In genomic region chr4:37999000-37999745, GRCh38 we compare ENCODE assay signal across 18 cellular contexts. TPM values are rescaled to one million over a fixed set of nuclear protein-coding genes. Genes with fewer than 3 reads are reported as not detected.
DNase-seq lines count a peak whose midpoint lies in the region; ATAC-seq and TF ChIP-seq lines count a peak whose summit lies in the region.
"Had no signal": no experiment of that assay in that cellular context is flagged by ENCODE, and none has a peak within 500 bp of the region (broad histone marks: within the 10 kb centered on the region; RNA-seq: fewer than 3 reads in every experiment).

No MANE protein-coding gene starts in this region.

- peaks cover 0 to 4% (median 0%) of the 10 kb centered on the region in 4 donors for H3K36me3 ChIP-seq in liver (ENCODE audit: control insufficient read depth in 4 of 4, insufficient read depth in 3 of 4, low read depth in 1 of 4, low read length in 3 of 4)
- H3K36me3 ChIP-seq: brain microvascular endothelial cell, gastroesophageal sphincter, MG63, WERI-Rb-1 had no signal

- TF ChIP-seq CTCF in liver (IDR thresholded peaks at IDR 0.05; ENCODE audit: low read depth, low read length, missing input control), result no peak
- TF ChIP-seq CTCF in foreskin keratinocyte (conservative IDR thresholded peaks at IDR 0.05), result no peak

- intact Hi-C loops in posterior cingulate gyrus (cut with DNase I), result no loop called here

- H3K9ac ChIP-seq in liver (ENCODE audit: low read depth in 1 of 2, low read length in 2 of 2), result no peak overlapping the region
- H3K9ac ChIP-seq: BLaER1, SK-N-SH had no signal

- peak overlapping the region in 1 of 3 donors; percentile 13 for H3K4me3 ChIP-seq in liver (ENCODE audit: low read depth in 1 of 3, low read length in 3 of 3)
- H3K4me3 ChIP-seq: BLaER1, gastroesophageal sphincter, MG63 had no signal

- DNase-seq in COR-L47 (lab: John Stamatoyannopoulos, UW), result peak; percentile 53
- DNase-seq in NCI-H146 (lab: John Stamatoyannopoulos, UW), result peak; percentile 83
- peak; percentile 23 to 37 for DNase-seq in SHP77 (lab: John Stamatoyannopoulos, UW)
- DNase-seq in foreskin keratinocyte, result no peak
- DNase-seq in posterior cingulate gyrus, result no peak
- DNase-seq: activated T-cell treated with anti-CD3 and anti-CD28 coated beads, Interleukin-2, amount 50 U/mL, for 4 hours; brain microvascular endothelial cell; MG63; naive B cell; SK-N-SH; WERI-Rb-1 had no signal

- H3K27ac ChIP-seq in liver (ENCODE audit: low read depth in 1 of 2, low read length in 2 of 2) (no peak overlapping the region), foreskin keratinocyte (no peak overlapping the region)
- H3K27ac ChIP-seq: BLaER1, brain microvascular endothelial cell, WERI-Rb-1 had no signal

- WGBS in liver, result 51% methylated on average over 12 of the region's 12 CpGs

- H3K27me3 ChIP-seq in liver (ENCODE audit: control insufficient read depth in 4 of 4, insufficient read depth in 4 of 4, low read length in 3 of 4) (no peaks in the 10 kb centered on the region), foreskin keratinocyte (no peaks in the 10 kb centered on the region)
- H3K27me3 ChIP-seq: BLaER1, brain microvascular endothelial cell, gastroesophageal sphincter, MG63 had no signal

- TF ChIP-seq RAD21 in liver (IDR thresholded peaks at IDR 0.05), result no peak

- no peaks in the 10 kb centered on the region for H3K9me3 ChIP-seq in liver (ENCODE audit: control insufficient read depth in 4 of 4, low read length in 3 of 4)
- H3K9me3 ChIP-seq: BLaER1, gastroesophageal sphincter, MG63, SK-N-SH had no signal

- peaks cover 0 to 9% (median 2%) of the 10 kb centered on the region in 4 donors for H3K4me1 ChIP-seq in liver (ENCODE audit: control insufficient read depth in 4 of 4, insufficient read depth in 4 of 4, low read length in 3 of 4)
- peaks cover 9% of the 10 kb centered on the region for H3K4me1 ChIP-seq in foreskin keratinocyte

- ATAC-seq in foreskin keratinocyte (no peak), HG02852 (IDR thresholded peaks at IDR 0.05; ENCODE audit: unreplicated experiment) (no peak), GM18868 (IDR thresholded peaks at IDR 0.05; ENCODE audit: unreplicated experiment) (no peak)
- ATAC-seq: gastroesophageal sphincter, HCT116 had no signal

TF ChIP-seq in liver, 16 proteins besides CTCF, POLR2A, EP300 and RAD21:
- no peak for TF ChIP-seq RXRA (IDR thresholded peaks at IDR 0.05)
- no peak for TF ChIP-seq HNF4A (conservative IDR thresholded peaks at IDR 0.05)
- TF ChIP-seq FOXA2 (IDR thresholded peaks at IDR 0.05), result peak; percentile 48
- TF ChIP-seq JUND (IDR thresholded peaks at IDR 0.05), result no peak
- TF ChIP-seq GABPA (IDR thresholded peaks at IDR 0.05 in 1 of 2, conservative IDR thresholded peaks at IDR 0.05 in 1 of 2), result no peak
- TF ChIP-seq, protein P1, sequence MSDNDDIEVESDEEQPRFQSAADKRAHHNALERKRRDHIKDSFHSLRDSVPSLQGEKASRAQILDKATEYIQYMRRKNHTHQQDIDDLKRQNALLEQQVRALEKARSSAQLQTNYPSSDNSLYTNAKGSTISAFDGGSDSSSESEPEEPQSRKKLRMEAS (IDR thresholded peaks at IDR 0.05), result peak; percentile 23
- TF ChIP-seq REST (IDR thresholded peaks at IDR 0.05), result peak; percentile 64

RNA-seq across cellular contexts. Expression of gene PTTG2, which starts 39.0 kb away (rescaled TPM):
- total RNA-seq in liver (under 1 TPM in 1 of 2 donors, not detected in 1; 0.92 TPM), foreskin keratinocyte (not detected in 2 replicates)
- polyA plus RNA-seq in liver (under 1 TPM in 1 of 2 donors, not detected in 1; 0.24 TPM), foreskin keratinocyte (not detected in 2 replicates)
- total RNA-seq: activated T-cell treated with anti-CD3 and anti-CD28 coated beads, Interleukin-2, amount 50 U/mL, for 4 hours; kidney epithelial cell had no signal
- polyA plus RNA-seq: SK-N-SH had no signal

Comparison
In these comparisons a context has a peak if more than half of its experiments do, and no peak if none do; other contexts are left out.
1. DNase-seq: peak in COR-L47 (single experiment), NCI-H146 (single experiment) and SHP77 (2 of 2); none in foreskin keratinocyte (0 of 2) and posterior cingulate gyrus (0 of 10).